30 cellular contexts compared by ENCODE assay signal in genomic region chr2:232888839-232889529, GRCh38. TPM values are rescaled to one million over a fixed set of nuclear protein-coding genes. Genes with fewer than 3 reads are reported as not detected.
A peak's percentile ranks its signal among the peaks of the same experiment; 100 is the strongest.
DNase-seq lines count a peak whose midpoint lies in the region; ATAC-seq and TF ChIP-seq lines count a peak whose summit lies in the region.
"Had no signal": no experiment of that assay in that cellular context is flagged by ENCODE, and none has a peak within 500 bp of the region (broad histone marks: within the 10 kb centered on the region; RNA-seq: fewer than 3 reads in every experiment).

No MANE protein-coding gene starts in this region.

- peak; percentile 0 for DNase-seq in activated gamma-delta T cell treated with Interleukin-2 at 50 U/mL for 16 hours
- no peak for DNase-seq in activated gamma-delta T cell (lab: John Stamatoyannopoulos, UW)
- DNase-seq in activated B cell treated with CpG ODN at 0.5 μM for 24 hours, result peak; percentile 9
- peak; percentile 25 for DNase-seq in islet precursor cell
- DNase-seq in suprapubic skin (ENCODE audit: low spot score in 2 of 2), result peak; percentile 33 to 63
- DNase-seq in NCI-H524 treated with DMSO at 0.1 percent for 48 hours (lab: John Stamatoyannopoulos, UW), result no peak
- no peak for DNase-seq in activated naive CD4-positive, alpha-beta T cell treated with anti-CD3 and anti-CD28 coated beads, Interleukin-2, amount 50 U/mL, for 16 hours
- no peak for DNase-seq in HT-29 (ENCODE audit: low spot score)
- DNase-seq: activated CD4-positive, alpha-beta T cell treated with anti-CD3 and anti-CD28 coated beads, Interleukin-2, amount 50 U/mL, for 4 hours; activated CD4-positive, CD25-positive, alpha-beta regulatory T cell; DND-41; GF-D8; GOT3; HFFc6; kidney glomerular epithelial cell; NCI-H1092; NCI-H1694; nephron progenitor cell; OCI-M1; small intestine; stimulated activated naive CD4-positive, alpha-beta T cell had no signal

- TF ChIP-seq CTCF in activated B cell treated with CpG ODN at 0.5 μM for 24 hours (IDR thresholded peaks at IDR 0.05) (no peak), suprapubic skin (IDR thresholded peaks at IDR 0.05) (no peak)

- TF ChIP-seq POLR2A in suprapubic skin (IDR thresholded peaks at IDR 0.05), result no peak

- 82% methylated on average over 11 of the region's 14 CpGs for WGBS in suprapubic skin

- POLR2A ChIA-PET in activated B cell treated with CpG ODN at 0.5 μM for 24 hours (lab: Charles Lee), result no interaction called here

- TF ChIP-seq EP300 in suprapubic skin (IDR thresholded peaks at IDR 0.05), result no peak

- peaks cover 20% of the 10 kb centered on the region for H3K27me3 Mint-ChIP-seq in activated B cell treated with CpG ODN at 0.5 μM for 24 hours

- H3K9me3 Mint-ChIP-seq in activated B cell treated with CpG ODN at 0.5 μM for 24 hours, result no peaks in the 10 kb centered on the region
- H3K9me3 Mint-ChIP-seq: activated T-helper 2 cell treated with anti-CD3 and anti-CD28 coated beads, Interferon-gamma antibody, Interleukin-2, Interleukin-4, amounts not matched to agents 10 μg/mL and 5 μg/mL and 100 μg/mL, durations not matched to agents 14 hours and 24 hours and 36 hours; CD4-positive, alpha-beta memory T cell; central memory CD8-positive, alpha-beta T cell; HFFc6; nephron progenitor cell; T-helper 1 cell treated with Interleukin-12 subunit alpha and Interleukin-12 subunit beta and Interleukin-4 antibody, amounts not matched to agents 30 μg/mL and 1 μg/mL, for 36 hours had no signal

- CTCF ChIA-PET in activated B cell treated with CpG ODN at 0.5 μM for 24 hours (lab: Charles Lee), result no interaction called here

- H3K36me3 Mint-ChIP-seq in activated B cell treated with CpG ODN at 0.5 μM for 24 hours (ENCODE audit: low read depth), result no peaks in the 10 kb centered on the region
- H3K36me3 Mint-ChIP-seq: CD4-positive, alpha-beta memory T cell had no signal

- H3K4me3 ChIP-seq in suprapubic skin, result no peak overlapping the region
- H3K4me3 ChIP-seq: dorsolateral prefrontal cortex, mucosa of descending colon, ovary, vagina had no signal

- H3K4me1 Mint-ChIP-seq in activated B cell treated with CpG ODN at 0.5 μM for 24 hours, result peaks cover 2% of the 10 kb centered on the region
- H3K4me1 Mint-ChIP-seq: central memory CD8-positive, alpha-beta T cell had no signal

- no peak overlapping the region for H3K4me3 Mint-ChIP-seq in activated B cell treated with CpG ODN at 0.5 μM for 24 hours
- H3K4me3 Mint-ChIP-seq: CD4-positive, alpha-beta memory T cell; central memory CD8-positive, alpha-beta T cell; HFFc6; nephron progenitor cell; T-helper 1 cell treated with Interleukin-12 subunit alpha and Interleukin-12 subunit beta and Interleukin-4 antibody, amounts not matched to agents 30 μg/mL and 1 μg/mL, for 36 hours had no signal

- H3K9me3 ChIP-seq in suprapubic skin, result no peaks in the 10 kb centered on the region
- H3K9me3 ChIP-seq: mucosa of descending colon, ovary, vagina had no signal

- no peak overlapping the region for H3K27ac ChIP-seq in suprapubic skin
- H3K27ac ChIP-seq: ovary, vagina had no signal

- ATAC-seq in activated B cell treated with CpG ODN at 0.5 μM for 24 hours (ENCODE audit: low read depth), result no peak
- ATAC-seq: mucosa of descending colon, SK-N-SH treated with all-trans-retinoic acid at 6 μM for 48 hours had no signal

- intact Hi-C loops in activated B cell treated with CpG ODN at 0.5 μM for 24 hours (cut with micrococcal nuclease), result no loop called here

- no peak overlapping the region for H3K27ac Mint-ChIP-seq in activated B cell treated with CpG ODN at 0.5 μM for 24 hours
- H3K27ac Mint-ChIP-seq: activated T-helper 2 cell treated with anti-CD3 and anti-CD28 coated beads, Interferon-gamma antibody, Interleukin-2, Interleukin-4, amounts not matched to agents 10 μg/mL and 5 μg/mL and 100 μg/mL, durations not matched to agents 14 hours and 24 hours and 36 hours; CD4-positive, alpha-beta memory T cell; HFFc6; nephron progenitor cell; T-helper 1 cell treated with Interleukin-12 subunit alpha and Interleukin-12 subunit beta and Interleukin-4 antibody, amounts not matched to agents 30 μg/mL and 1 μg/mL, for 36 hours had no signal

- no peaks in the 10 kb centered on the region for H3K27me3 ChIP-seq in suprapubic skin
- H3K27me3 ChIP-seq: dorsolateral prefrontal cortex, ovary, vagina had no signal

- H3K4me1 ChIP-seq in suprapubic skin, result peaks cover 27% of the 10 kb centered on the region

- H3K36me3 ChIP-seq in suprapubic skin, result peaks cover 3% of the 10 kb centered on the region
- H3K36me3 ChIP-seq: ovary, vagina had no signal

RNA-seq across cellular contexts. Expression of gene SNORC, which starts 18.9 kb away (rescaled TPM):
- total RNA-seq in activated B cell treated with CpG ODN at 0.5 μM for 24 hours (0.88 and 2.1 TPM in 2 replicates), suprapubic skin (10 to 100 TPM; 11.7 to 39.7 (median 16.9) TPM)
- 2.6 and 4.9 TPM in 2 replicates for total RNA-seq in HT-29 (2014; rRNA removed; shearing (Covaris generic))
- total RNA-seq: vagina had no signal

Comparison
In these comparisons a context has a peak if more than half of its experiments do, and no peak if none do; other contexts are left out.
1. DNase-seq: peak in activated gamma-delta T cell treated with Interleukin-2 at 50 U/mL for 16 hours (single experiment), activated B cell treated with CpG ODN at 0.5 μM for 24 hours (single experiment), islet precursor cell (single experiment) and suprapubic skin (2 of 2); none in activated gamma-delta T cell (single experiment), NCI-H524 treated with DMSO at 0.1 percent for 48 hours (single experiment), activated naive CD4-positive, alpha-beta T cell treated with anti-CD3 and anti-CD28 coated beads, Interleukin-2, amount 50 U/mL, for 16 hours (single experiment) and HT-29 (single experiment).